Comparison of ENCODE assay signal across 14 cellular contexts in the genomic region with DNA sequence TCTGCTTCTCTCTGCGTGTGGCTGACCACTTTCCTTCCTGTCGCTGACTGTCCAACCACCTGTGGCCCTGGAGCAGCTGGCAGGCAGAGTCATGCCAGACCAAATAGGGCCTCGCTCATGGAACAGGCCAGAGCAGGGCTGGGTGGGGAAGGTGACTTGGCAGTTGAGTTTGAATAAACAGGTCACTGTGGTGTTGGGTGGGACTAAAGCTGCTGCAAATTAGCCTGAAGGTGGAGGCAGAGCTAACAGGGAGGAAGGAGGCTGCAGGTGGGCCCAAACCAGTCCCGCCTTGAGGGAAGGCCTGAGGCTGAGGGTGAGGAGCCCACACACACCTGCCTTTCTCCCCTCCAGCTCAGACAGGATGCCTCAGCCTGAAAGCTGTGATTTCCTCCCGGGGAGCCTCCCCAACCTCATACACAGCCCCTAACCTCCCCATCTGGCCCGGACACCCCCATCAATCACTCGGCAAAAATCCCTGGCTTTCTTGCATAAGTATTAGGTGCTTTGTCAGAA.
DNase-seq lines count a peak whose midpoint lies in the region; ATAC-seq and TF ChIP-seq lines count a peak whose summit lies in the region.
"Had no signal": no experiment of that assay in that cellular context is flagged by ENCODE, and none has a peak within 500 bp of the region (broad histone marks: within the 10 kb centered on the region; RNA-seq: fewer than 3 reads in every experiment).

No MANE protein-coding gene starts in this region.

- no peak for TF ChIP-seq POLR2A in suprapubic skin (IDR thresholded peaks at IDR 0.05)

- H3K9me3 ChIP-seq in suprapubic skin, result no peaks in the 10 kb centered on the region
- H3K9me3 ChIP-seq: BE2C, esophagus muscularis mucosa, pancreas, upper lobe of left lung had no signal

- no peak overlapping the region for H3K27ac ChIP-seq in suprapubic skin
- H3K27ac ChIP-seq: esophagus muscularis mucosa, pancreas, upper lobe of left lung had no signal

- no peak overlapping the region for H3K4me3 ChIP-seq in suprapubic skin
- H3K4me3 ChIP-seq: esophagus muscularis mucosa, pancreas, upper lobe of left lung had no signal

- intact Hi-C loops in Right ventricle myocardium inferior (cut with DNase I), result no loop called here
- intact Hi-C loops in cardiac septum (cut with DNase I), result no loop called here

- TF ChIP-seq CTCF in suprapubic skin (IDR thresholded peaks at IDR 0.05), result no peak

- H3K36me3 ChIP-seq in suprapubic skin, result no peaks in the 10 kb centered on the region
- H3K36me3 ChIP-seq: BE2C, esophagus muscularis mucosa, pancreas, upper lobe of left lung had no signal

- ATAC-seq in Right ventricle myocardium inferior (peak; percentile 50), GM18873 (IDR thresholded peaks at IDR 0.05; ENCODE audit: low FRiP score, unreplicated experiment) (no peak)
- ATAC-seq: pancreas, SK-N-SH treated with all-trans-retinoic acid at 6 μM for 48 hours had no signal

- 32% methylated on average over 6 of the region's 7 CpGs for WGBS in suprapubic skin

- TF ChIP-seq EP300 in suprapubic skin (IDR thresholded peaks at IDR 0.05), result no peak

- no peaks in the 10 kb centered on the region for H3K27me3 ChIP-seq in suprapubic skin
- H3K27me3 ChIP-seq: BE2C, pancreas, upper lobe of left lung had no signal

- DNase-seq in Right ventricle myocardium inferior (ENCODE audit: missing footprints) (no peak), cardiac septum (ENCODE audit: low spot score) (no peak), RPMI8226 (peak; percentile 9), iPS-NIHi11 (ENCODE audit: low spot score) (peak; percentile 26), ureter (ENCODE audit: low spot score) (peak; percentile 74), suprapubic skin (ENCODE audit: low spot score in 2 of 2) (no peak), NCI-H524 (lab: John Stamatoyannopoulos, UW) (no peak)
- DNase-seq: BE2C, NCI-H2029 treated with DMSO at 0.1 percent for 48 hours, upper lobe of left lung had no signal

- no peaks in the 10 kb centered on the region for H3K4me1 ChIP-seq in suprapubic skin
- H3K4me1 ChIP-seq: BE2C, esophagus muscularis mucosa, pancreas, upper lobe of left lung had no signal

Comparison
In these comparisons a context has a peak if more than half of its experiments do, and no peak if none do; other contexts are left out.
1. DNase-seq: peak in RPMI8226 (single experiment), iPS-NIHi11 (single experiment) and ureter (single experiment); none in Right ventricle myocardium inferior (single experiment), cardiac septum (single experiment), suprapubic skin (0 of 2) and NCI-H524 (0 of 2).